In genomic region chr16:4693296-4693955, GRCh38 we compare ENCODE assay signal across 1 cellular context.
TF ChIP-seq lines count a peak whose summit lies in the region.

Gene NUDT16L1 (plus strand): TSS chr16:4693562. CDS start chr16:4693727, 165 bp downstream.

TF ChIP-seq in HepG2, 621 proteins besides CTCF, POLR2A, EP300 and RAD21 (continued from another document):
- peak; percentile 81 for TF ChIP-seq ZNF777 (CRISPR knock-in tag; IDR thresholded peaks at IDR 0.05)
- TF ChIP-seq FIP1L1 (IDR thresholded peaks at IDR 0.05; ENCODE audit: borderline replicate concordance, insufficient read depth, low read depth, low read length) = no peak
- TF ChIP-seq NCOA1 (CRISPR knock-in tag; IDR thresholded peaks at IDR 0.05) = no peak
- TF ChIP-seq SIN3B (IDR thresholded peaks at IDR 0.05; ENCODE audit: low read length) = no peak
- TF ChIP-seq HNF4G (IDR thresholded peaks at IDR 0.05; ENCODE audit: borderline replicate concordance, low read depth, low read length) = no peak
- no peak; the same call in 1 of the 2 replicates for TF ChIP-seq HNF4G (CRISPR knock-in tag; IDR thresholded peaks at IDR 0.05; ENCODE audit: borderline replicate concordance, low read depth)
- TF ChIP-seq RERE (CRISPR knock-in tag; IDR thresholded peaks at IDR 0.05; ENCODE audit: low read depth) = no peak
- no peak for TF ChIP-seq SNAPC5 (CRISPR knock-in tag; IDR thresholded peaks at IDR 0.05; ENCODE audit: borderline replicate concordance)
- TF ChIP-seq ZNF557 (CRISPR knock-in tag; IDR thresholded peaks at IDR 0.05) = no peak
- TF ChIP-seq RARG (CRISPR knock-in tag; IDR thresholded peaks at IDR 0.05; ENCODE audit: low read depth) = no peak
- TF ChIP-seq XRCC5 (optimal IDR thresholded peaks at IDR 0.05; ENCODE audit: low read length) = no peak
- no peak for TF ChIP-seq EHMT2 (IDR thresholded peaks at IDR 0.05; ENCODE audit: borderline replicate concordance, low read depth, low read length)
- TF ChIP-seq, protein P1, sequence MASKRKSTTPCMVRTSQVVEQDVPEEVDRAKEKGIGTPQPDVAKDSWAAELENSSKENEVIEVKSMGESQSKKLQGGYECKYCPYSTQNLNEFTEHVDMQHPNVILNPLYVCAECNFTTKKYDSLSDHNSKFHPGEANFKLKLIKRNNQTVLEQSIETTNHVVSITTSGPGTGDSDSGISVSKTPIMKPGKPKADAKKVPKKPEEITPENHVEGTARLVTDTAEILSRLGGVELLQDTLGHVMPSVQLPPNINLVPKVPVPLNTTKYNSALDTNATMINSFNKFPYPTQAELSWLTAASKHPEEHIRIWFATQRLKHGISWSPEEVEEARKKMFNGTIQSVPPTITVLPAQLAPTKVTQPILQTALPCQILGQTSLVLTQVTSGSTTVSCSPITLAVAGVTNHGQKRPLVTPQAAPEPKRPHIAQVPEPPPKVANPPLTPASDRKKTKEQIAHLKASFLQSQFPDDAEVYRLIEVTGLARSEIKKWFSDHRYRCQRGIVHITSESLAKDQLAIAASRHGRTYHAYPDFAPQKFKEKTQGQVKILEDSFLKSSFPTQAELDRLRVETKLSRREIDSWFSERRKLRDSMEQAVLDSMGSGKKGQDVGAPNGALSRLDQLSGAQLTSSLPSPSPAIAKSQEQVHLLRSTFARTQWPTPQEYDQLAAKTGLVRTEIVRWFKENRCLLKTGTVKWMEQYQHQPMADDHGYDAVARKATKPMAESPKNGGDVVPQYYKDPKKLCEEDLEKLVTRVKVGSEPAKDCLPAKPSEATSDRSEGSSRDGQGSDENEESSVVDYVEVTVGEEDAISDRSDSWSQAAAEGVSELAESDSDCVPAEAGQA (IDR thresholded peaks at IDR 0.05; ENCODE audit: low read depth) = no peak
- TF ChIP-seq, protein P1 (CRISPR knock-in tag; IDR thresholded peaks at IDR 0.05; ENCODE audit: borderline replicate concordance) = no peak
- no peak for TF ChIP-seq ISL2 (CRISPR knock-in tag; IDR thresholded peaks at IDR 0.05)
- TF ChIP-seq DNMT3B (CRISPR knock-in tag; conservative IDR thresholded peaks at IDR 0.05) = no peak
- TF ChIP-seq ZNF672 (CRISPR knock-in tag; IDR thresholded peaks at IDR 0.05) = no peak
- TF ChIP-seq HNRNPL (IDR thresholded peaks at IDR 0.05; ENCODE audit: low read depth, low read length) = peak; percentile 76; the same call in 1 of the 2 replicates
- TF ChIP-seq MTF2 (CRISPR knock-in tag; IDR thresholded peaks at IDR 0.05; ENCODE audit: borderline replicate concordance) = no peak
- no peak for TF ChIP-seq RFX5 (IDR thresholded peaks at IDR 0.05; ENCODE audit: low read depth, low read length)
TF ChIP-seq in HepG2: peak in this region for 134.
